In genomic region chr14:64510825-64511679, GRCh38 we compare ENCODE assay signal across 8 cellular contexts. TPM values are rescaled to one million over a fixed set of nuclear protein-coding genes. Genes with fewer than 3 reads are reported as not detected.
A peak's percentile ranks its signal among the peaks of the same experiment; 100 is the strongest.
DNase-seq lines count a peak whose midpoint lies in the region; ATAC-seq and TF ChIP-seq lines count a peak whose summit lies in the region.

No MANE protein-coding gene starts in this region.

- no peak overlapping the region for H3K4me3 ChIP-seq in lower lobe of right lung

- H3K27ac Mint-ChIP-seq in CD14-positive monocyte: peak overlapping the region; percentile 41 to 85 (median 55)
- peak overlapping the region; percentile 10 for H3K27ac Mint-ChIP-seq in activated CD4-positive, alpha-beta T cell treated with anti-CD3 and anti-CD28 coated beads, Interleukin-2, amount 10 ng/mL, durations not matched to agents 7 days and 5 days

- CTCF ChIA-PET in activated CD4-positive, alpha-beta T cell treated with anti-CD3 and anti-CD28 coated beads, Interleukin-2, amount 10 ng/mL, durations not matched to agents 7 days and 5 days (lab: Charles Lee): interaction anchor here (0.6 to 2.6 kb wide), 8 partner anchors 8 to 167 kb away, joined by 3 to 10 read pairs (median 3); partner anchors contain the start of gene HSPA2

- no peaks in the 10 kb centered on the region for H3K9me3 ChIP-seq in lower lobe of right lung

- peak overlapping the region in 1 of 2 donors; percentile 57 for H3K4me3 Mint-ChIP-seq in CD14-positive monocyte
- peak overlapping the region; percentile 28 for H3K4me3 Mint-ChIP-seq in activated CD4-positive, alpha-beta T cell treated with anti-CD3 and anti-CD28 coated beads, Interleukin-2, amount 10 ng/mL, durations not matched to agents 7 days and 5 days

- no peak overlapping the region for H3K27ac ChIP-seq in lower lobe of right lung

- DNase-seq in CD14-positive monocyte (ENCODE audit: low spot score) (peak; percentile 56), NCI-H69 (lab: John Stamatoyannopoulos, UW) (peak; percentile 82), dermis blood vessel endothelial cell (peak; percentile 85), lower lobe of right lung (no peak)
- DNase-seq in activated CD4-positive, alpha-beta T cell treated with anti-CD3 and anti-CD28 coated beads, Interleukin-2, amount 10 ng/mL, durations not matched to agents 7 days and 5 days: peak; percentile 78
- peak; percentile 22 to 50 for DNase-seq in stimulated activated CD8-positive, alpha-beta memory T cell treated with anti-CD3 and anti-CD28 coated beads, Interleukin-15, amount 100 ng/mL, for 4 hours (ENCODE audit: low read depth in 2 of 2)

- no peaks in the 10 kb centered on the region for H3K9me3 Mint-ChIP-seq in CD14-positive monocyte
- no peaks in the 10 kb centered on the region for H3K9me3 Mint-ChIP-seq in activated CD4-positive, alpha-beta T cell treated with anti-CD3 and anti-CD28 coated beads, Interleukin-2, amount 10 ng/mL, durations not matched to agents 7 days and 5 days

- no peaks in the 10 kb centered on the region for H3K36me3 ChIP-seq in lower lobe of right lung

- peaks cover 0 to 2% (median 2%) of the 10 kb centered on the region in 3 donors for H3K27me3 Mint-ChIP-seq in CD14-positive monocyte (ENCODE audit: low read depth in 3 of 3)
- H3K27me3 Mint-ChIP-seq in activated CD4-positive, alpha-beta T cell treated with anti-CD3 and anti-CD28 coated beads, Interleukin-2, amount 10 ng/mL, durations not matched to agents 7 days and 5 days: no peaks in the 10 kb centered on the region

- H3K4me1 ChIP-seq in lower lobe of right lung: peaks cover 74% of the 10 kb centered on the region

- POLR2A ChIA-PET in activated CD4-positive, alpha-beta T cell treated with anti-CD3 and anti-CD28 coated beads, Interleukin-2, amount 10 ng/mL, durations not matched to agents 7 days and 5 days (lab: Charles Lee): interaction anchor here (0.7 kb wide), 1 partner anchor 7 kb away, joined by 3 read pairs; no protein-coding TSS in a partner anchor

- no peaks in the 10 kb centered on the region for H3K27me3 ChIP-seq in lower lobe of right lung (ENCODE audit: low read depth)

- peak; percentile 37 for ATAC-seq in HG02571 (IDR thresholded peaks at IDR 0.05; ENCODE audit: unreplicated experiment)
- peak; percentile 81 to 87 for ATAC-seq in lower lobe of right lung
- no peak for ATAC-seq in HG03039 (IDR thresholded peaks at IDR 0.05; ENCODE audit: unreplicated experiment)

- peaks cover 57% of the 10 kb centered on the region for H3K4me1 Mint-ChIP-seq in CD14-positive monocyte
- peaks cover 81% of the 10 kb centered on the region for H3K4me1 Mint-ChIP-seq in activated CD4-positive, alpha-beta T cell treated with anti-CD3 and anti-CD28 coated beads, Interleukin-2, amount 10 ng/mL, durations not matched to agents 7 days and 5 days

- peaks cover 0 to 2% of the 10 kb centered on the region in 2 donors for H3K36me3 Mint-ChIP-seq in CD14-positive monocyte
- H3K36me3 Mint-ChIP-seq in activated CD4-positive, alpha-beta T cell treated with anti-CD3 and anti-CD28 coated beads, Interleukin-2, amount 10 ng/mL, durations not matched to agents 7 days and 5 days (ENCODE audit: low read depth): peaks cover 27% of the 10 kb centered on the region

- TF ChIP-seq CTCF in CD14-positive monocyte (IDR thresholded peaks at IDR 0.05) (peak; percentile 94), lower lobe of right lung (IDR thresholded peaks at IDR 0.05) (peak; percentile 89)

- intact Hi-C loops in CD14-positive monocyte (cut with micrococcal nuclease): loop anchor here in 1 of 2 donors (2.0 kb wide), 1 partner anchor 80 kb away; no protein-coding TSS in a partner anchor
- intact Hi-C loops in lower lobe of right lung (cut with DNase I): no loop called here

RNA-seq across cellular contexts. Expression of gene ZBTB1, which starts 6.5 kb away (rescaled TPM):
- 10 to 100 TPM; 27.7 to 33.4 TPM for polyA plus RNA-seq in CD14-positive monocyte
- total RNA-seq in activated CD4-positive, alpha-beta T cell treated with anti-CD3 and anti-CD28 coated beads, Interleukin-2, amount 10 ng/mL, durations not matched to agents 7 days and 5 days: 10 to 100 TPM; 66.7 to 71.1 TPM
- total RNA-seq in dermis blood vessel endothelial cell (52.8 and 61.3 TPM in 2 replicates), lower lobe of right lung (46.1 TPM)

RNA-seq across cellular contexts. Expression of gene ZBTB25, which starts 7.4 kb away (rescaled TPM):
- polyA plus RNA-seq in CD14-positive monocyte: 1 to 10 TPM; 3.2 to 3.9 TPM
- total RNA-seq in activated CD4-positive, alpha-beta T cell treated with anti-CD3 and anti-CD28 coated beads, Interleukin-2, amount 10 ng/mL, durations not matched to agents 7 days and 5 days: 10 to 100 TPM; 29.2 to 31.2 TPM
- 3.4 and 4.1 TPM in 2 replicates for total RNA-seq in dermis blood vessel endothelial cell
- total RNA-seq in lower lobe of right lung: 14.9 TPM

RNA-seq across cellular contexts. Expression of gene HSPA2, which starts 29.5 kb away (rescaled TPM):
- under 1 TPM in 1 of 2 donors, not detected in 1; 0.17 TPM for polyA plus RNA-seq in CD14-positive monocyte
- total RNA-seq in activated CD4-positive, alpha-beta T cell treated with anti-CD3 and anti-CD28 coated beads, Interleukin-2, amount 10 ng/mL, durations not matched to agents 7 days and 5 days: 1 to 10 TPM; 2.2 to 2.4 TPM
- 5.4 and 7.0 TPM in 2 replicates for total RNA-seq in dermis blood vessel endothelial cell
- total RNA-seq in lower lobe of right lung: 11.4 TPM

RNA-seq across cellular contexts. Expression of gene PPP1R36, which starts 38.7 kb away (rescaled TPM):
- polyA plus RNA-seq in CD14-positive monocyte: under 1 TPM in 1 of 2 donors, not detected in 1; 0.38 TPM
- total RNA-seq in activated CD4-positive, alpha-beta T cell treated with anti-CD3 and anti-CD28 coated beads, Interleukin-2, amount 10 ng/mL, durations not matched to agents 7 days and 5 days: under 1 TPM in 1 of 2 experiments, not detected in 1; 0.50 TPM
- total RNA-seq in dermis blood vessel endothelial cell: 0.68 and 1.3 TPM in 2 replicates
- 0.97 TPM for total RNA-seq in lower lobe of right lung

RNA-seq across cellular contexts. Expression of gene AKAP5, which starts 45.8 kb away (rescaled TPM):
- polyA plus RNA-seq in CD14-positive monocyte: not detected
- under 1 TPM; 0.89 to 0.99 TPM for total RNA-seq in activated CD4-positive, alpha-beta T cell treated with anti-CD3 and anti-CD28 coated beads, Interleukin-2, amount 10 ng/mL, durations not matched to agents 7 days and 5 days
- total RNA-seq in dermis blood vessel endothelial cell (0.47 and 0.68 TPM in 2 replicates), lower lobe of right lung (4.8 TPM)
